ENCODE assay signal across 2 cellular contexts in the genomic region with DNA sequence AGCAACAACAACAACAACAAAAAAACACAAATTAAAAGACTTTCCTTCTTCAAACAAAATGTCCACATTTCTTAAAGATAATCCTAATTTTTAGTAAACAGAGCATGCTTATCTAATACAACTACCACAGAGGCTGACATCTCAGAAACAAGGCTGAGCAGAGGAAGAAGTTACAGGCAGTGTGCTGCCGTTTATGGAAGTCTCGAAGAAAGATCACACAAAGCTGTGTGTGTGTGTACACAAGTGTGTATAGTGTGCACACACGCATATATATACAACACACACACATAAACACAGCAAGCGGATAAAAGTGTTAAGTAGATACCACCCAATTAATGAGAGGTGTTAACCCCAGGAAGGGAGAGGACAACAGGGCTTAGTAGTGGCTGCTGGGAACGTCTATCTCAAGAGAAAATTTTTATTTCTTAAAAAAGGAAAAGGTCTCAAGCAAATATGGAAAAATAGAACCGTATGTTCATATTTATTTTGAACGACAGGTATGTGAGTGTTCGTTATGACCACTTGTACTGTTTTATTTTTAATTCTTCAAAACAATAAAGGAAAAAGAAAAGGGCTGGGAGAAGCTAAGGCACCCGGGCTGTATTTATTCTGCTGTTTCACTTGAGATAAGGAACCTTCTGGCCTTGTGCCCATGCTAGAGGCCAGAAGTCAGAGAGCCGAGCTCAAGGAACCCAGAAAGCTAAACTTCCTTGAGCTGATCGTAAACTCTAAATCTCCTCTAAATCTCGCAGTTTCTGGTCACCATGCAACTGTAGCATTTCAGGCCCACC.
TF ChIP-seq lines count a peak whose summit lies in the region.

No MANE protein-coding gene starts in this region.

TF ChIP-seq in GM23338, 12 proteins besides CTCF, POLR2A, EP300 and RAD21 (continued from another document and continues in another):
- no peak for TF ChIP-seq ZNF114 (CRISPR knock-in tag; IDR thresholded peaks at IDR 0.05)
- TF ChIP-seq, protein P1, sequence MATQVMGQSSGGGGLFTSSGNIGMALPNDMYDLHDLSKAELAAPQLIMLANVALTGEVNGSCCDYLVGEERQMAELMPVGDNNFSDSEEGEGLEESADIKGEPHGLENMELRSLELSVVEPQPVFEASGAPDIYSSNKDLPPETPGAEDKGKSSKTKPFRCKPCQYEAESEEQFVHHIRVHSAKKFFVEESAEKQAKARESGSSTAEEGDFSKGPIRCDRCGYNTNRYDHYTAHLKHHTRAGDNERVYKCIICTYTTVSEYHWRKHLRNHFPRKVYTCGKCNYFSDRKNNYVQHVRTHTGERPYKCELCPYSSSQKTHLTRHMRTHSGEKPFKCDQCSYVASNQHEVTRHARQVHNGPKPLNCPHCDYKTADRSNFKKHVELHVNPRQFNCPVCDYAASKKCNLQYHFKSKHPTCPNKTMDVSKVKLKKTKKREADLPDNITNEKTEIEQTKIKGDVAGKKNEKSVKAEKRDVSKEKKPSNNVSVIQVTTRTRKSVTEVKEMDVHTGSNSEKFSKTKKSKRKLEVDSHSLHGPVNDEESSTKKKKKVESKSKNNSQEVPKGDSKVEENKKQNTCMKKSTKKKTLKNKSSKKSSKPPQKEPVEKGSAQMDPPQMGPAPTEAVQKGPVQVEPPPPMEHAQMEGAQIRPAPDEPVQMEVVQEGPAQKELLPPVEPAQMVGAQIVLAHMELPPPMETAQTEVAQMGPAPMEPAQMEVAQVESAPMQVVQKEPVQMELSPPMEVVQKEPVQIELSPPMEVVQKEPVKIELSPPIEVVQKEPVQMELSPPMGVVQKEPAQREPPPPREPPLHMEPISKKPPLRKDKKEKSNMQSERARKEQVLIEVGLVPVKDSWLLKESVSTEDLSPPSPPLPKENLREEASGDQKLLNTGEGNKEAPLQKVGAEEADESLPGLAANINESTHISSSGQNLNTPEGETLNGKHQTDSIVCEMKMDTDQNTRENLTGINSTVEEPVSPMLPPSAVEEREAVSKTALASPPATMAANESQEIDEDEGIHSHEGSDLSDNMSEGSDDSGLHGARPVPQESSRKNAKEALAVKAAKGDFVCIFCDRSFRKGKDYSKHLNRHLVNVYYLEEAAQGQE (IDR thresholded peaks at IDR 0.05; ENCODE audit: unreplicated experiment) = no peak
- no peak for TF ChIP-seq CREB1 (CRISPR knock-in tag; IDR thresholded peaks at IDR 0.05; ENCODE audit: low read depth)
- no peak for TF ChIP-seq STAT1 (IDR thresholded peaks at IDR 0.05; ENCODE audit: unreplicated experiment)
- no peak for TF ChIP-seq ETS1 (IDR thresholded peaks at IDR 0.05)
- TF ChIP-seq, protein P2, sequence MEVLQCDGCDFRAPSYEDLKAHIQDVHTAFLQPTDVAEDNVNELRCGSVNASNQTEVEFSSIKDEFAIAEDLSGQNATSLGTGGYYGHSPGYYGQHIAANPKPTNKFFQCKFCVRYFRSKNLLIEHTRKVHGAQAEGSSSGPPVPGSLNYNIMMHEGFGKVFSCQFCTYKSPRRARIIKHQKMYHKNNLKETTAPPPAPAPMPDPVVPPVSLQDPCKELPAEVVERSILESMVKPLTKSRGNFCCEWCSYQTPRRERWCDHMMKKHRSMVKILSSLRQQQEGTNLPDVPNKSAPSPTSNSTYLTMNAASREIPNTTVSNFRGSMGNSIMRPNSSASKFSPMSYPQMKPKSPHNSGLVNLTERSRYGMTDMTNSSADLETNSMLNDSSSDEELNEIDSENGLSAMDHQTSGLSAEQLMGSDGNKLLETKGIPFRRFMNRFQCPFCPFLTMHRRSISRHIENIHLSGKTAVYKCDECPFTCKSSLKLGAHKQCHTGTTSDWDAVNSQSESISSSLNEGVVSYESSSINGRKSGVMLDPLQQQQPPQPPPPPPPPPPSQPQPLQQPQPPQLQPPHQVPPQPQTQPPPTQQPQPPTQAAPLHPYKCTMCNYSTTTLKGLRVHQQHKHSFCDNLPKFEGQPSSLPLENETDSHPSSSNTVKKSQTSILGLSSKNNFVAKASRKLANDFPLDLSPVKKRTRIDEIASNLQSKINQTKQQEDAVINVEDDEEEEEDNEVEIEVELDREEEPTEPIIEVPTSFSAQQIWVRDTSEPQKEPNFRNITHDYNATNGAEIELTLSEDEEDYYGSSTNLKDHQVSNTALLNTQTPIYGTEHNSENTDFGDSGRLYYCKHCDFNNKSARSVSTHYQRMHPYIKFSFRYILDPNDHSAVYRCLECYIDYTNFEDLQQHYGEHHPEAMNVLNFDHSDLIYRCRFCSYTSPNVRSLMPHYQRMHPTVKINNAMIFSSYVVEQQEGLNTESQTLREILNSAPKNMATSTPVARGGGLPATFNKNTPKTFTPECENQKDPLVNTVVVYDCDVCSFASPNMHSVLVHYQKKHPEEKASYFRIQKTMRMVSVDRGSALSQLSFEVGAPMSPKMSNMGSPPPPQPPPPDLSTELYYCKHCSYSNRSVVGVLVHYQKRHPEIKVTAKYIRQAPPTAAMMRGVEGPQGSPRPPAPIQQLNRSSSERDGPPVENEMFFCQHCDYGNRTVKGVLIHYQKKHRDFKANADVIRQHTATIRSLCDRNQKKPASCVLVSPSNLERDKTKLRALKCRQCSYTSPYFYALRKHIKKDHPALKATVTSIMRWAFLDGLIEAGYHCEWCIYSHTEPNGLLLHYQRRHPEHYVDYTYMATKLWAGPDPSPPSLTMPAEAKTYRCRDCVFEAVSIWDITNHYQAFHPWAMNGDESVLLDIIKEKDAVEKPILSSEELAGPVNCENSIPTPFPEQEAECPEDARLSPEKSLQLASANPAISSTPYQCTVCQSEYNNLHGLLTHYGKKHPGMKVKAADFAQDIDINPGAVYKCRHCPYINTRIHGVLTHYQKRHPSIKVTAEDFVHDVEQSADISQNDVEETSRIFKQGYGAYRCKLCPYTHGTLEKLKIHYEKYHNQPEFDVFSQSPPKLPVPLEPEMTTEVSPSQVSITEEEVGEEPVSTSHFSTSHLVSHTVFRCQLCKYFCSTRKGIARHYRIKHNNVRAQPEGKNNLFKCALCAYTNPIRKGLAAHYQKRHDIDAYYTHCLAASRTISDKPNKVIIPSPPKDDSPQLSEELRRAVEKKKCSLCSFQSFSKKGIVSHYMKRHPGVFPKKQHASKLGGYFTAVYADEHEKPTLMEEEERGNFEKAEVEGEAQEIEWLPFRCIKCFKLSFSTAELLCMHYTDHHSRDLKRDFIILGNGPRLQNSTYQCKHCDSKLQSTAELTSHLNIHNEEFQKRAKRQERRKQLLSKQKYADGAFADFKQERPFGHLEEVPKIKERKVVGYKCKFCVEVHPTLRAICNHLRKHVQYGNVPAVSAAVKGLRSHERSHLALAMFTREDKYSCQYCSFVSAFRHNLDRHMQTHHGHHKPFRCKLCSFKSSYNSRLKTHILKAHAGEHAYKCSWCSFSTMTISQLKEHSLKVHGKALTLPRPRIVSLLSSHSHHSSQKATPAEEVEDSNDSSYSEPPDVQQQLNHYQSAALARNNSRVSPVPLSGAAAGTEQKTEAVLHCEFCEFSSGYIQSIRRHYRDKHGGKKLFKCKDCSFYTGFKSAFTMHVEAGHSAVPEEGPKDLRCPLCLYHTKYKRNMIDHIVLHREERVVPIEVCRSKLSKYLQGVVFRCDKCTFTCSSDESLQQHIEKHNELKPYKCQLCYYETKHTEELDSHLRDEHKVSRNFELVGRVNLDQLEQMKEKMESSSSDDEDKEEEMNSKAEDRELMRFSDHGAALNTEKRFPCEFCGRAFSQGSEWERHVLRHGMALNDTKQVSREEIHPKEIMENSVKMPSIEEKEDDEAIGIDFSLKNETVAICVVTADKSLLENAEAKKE (CRISPR knock-in tag; IDR thresholded peaks at IDR 0.05) = no peak
- no peak for TF ChIP-seq EZH2phosphoT487 (IDR thresholded peaks at IDR 0.05; ENCODE audit: unreplicated experiment)

TF ChIP-seq in endothelial cell of umbilical vein, 7 proteins besides CTCF, POLR2A, EP300 and RAD21 (continued from another document):
- TF ChIP-seq, protein P3, sequence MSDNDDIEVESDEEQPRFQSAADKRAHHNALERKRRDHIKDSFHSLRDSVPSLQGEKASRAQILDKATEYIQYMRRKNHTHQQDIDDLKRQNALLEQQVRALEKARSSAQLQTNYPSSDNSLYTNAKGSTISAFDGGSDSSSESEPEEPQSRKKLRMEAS (IDR thresholded peaks at IDR 0.05; ENCODE audit: insufficient read depth, insufficient read length) = no peak
- TF ChIP-seq POLR2AphosphoS5 (IDR thresholded peaks at IDR 0.05; ENCODE audit: insufficient read depth, low read depth, low read length) (peak; percentile 42), EZH2 (IDR thresholded peaks at IDR 0.05; ENCODE audit: borderline replicate concordance, low read depth, low read length, severe bottlenecking) (no peak)
